20 cellular contexts compared by ENCODE assay signal in the genomic region with DNA sequence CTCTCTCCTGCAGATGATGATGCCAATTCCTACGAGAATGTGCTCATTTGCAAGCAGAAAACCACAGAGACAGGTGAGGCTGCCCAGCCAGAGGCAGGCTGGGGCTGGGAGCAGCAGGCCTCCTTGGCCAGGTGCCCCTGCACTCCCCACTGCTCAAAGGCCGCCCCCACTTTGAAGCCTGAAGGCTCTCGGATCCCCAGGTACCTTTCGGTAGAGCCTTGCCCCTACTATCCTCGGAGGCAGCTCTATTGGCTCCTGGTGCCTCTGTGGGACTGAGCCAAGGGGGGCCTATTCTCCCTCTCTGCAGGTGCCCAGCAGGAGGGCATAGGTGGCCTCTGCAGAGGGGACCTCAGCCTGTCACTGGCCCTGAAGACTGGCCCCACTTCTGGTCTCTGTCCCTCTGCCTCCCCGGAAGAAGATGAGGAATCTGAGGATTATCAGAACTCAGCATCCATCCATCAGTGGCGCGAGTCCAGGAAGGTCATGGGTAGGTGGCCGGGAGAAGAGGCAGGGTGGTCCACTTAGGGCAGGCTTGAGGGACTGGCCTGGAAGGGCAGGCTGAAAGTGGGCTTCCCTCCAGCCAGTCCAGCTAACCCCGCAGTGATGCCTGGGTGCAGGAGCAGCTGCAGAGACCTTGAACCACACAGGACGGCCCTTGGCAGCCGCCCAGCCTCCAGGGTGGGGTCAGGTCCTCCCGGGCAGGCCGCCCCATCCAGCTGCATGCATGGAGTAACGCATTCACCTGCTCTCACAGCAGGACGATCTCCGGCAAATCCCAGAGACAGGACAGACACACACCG. TPM values are rescaled to one million over a fixed set of nuclear protein-coding genes. Genes with fewer than 3 reads are reported as not detected.
A peak's percentile ranks its signal among the peaks of the same experiment; 100 is the strongest.
DNase-seq lines count a peak whose midpoint lies in the region; ATAC-seq, FAIRE-seq and TF ChIP-seq lines count a peak whose summit lies in the region.
"Had no signal": no experiment of that assay in that cellular context is flagged by ENCODE, and none has a peak within 500 bp of the region (broad histone marks: within the 10 kb centered on the region; RNA-seq: fewer than 3 reads in every experiment).

No MANE protein-coding gene starts in this region.

- BruUV-seq in GM12878 (replicated peaks; lab: Mats Ljungman, UMichigan) = no TSS peak

- CTCF ChIA-PET in GM12878 (lab: Yijun Ruan, JAX) = interaction anchor here (1.3 kb wide), 1 partner anchor 18 kb away, joined by 7 read pairs; no protein-coding TSS in a partner anchor

- TF ChIP-seq EP300 in Ishikawa (IDR thresholded peaks at IDR 0.05; ENCODE audit: borderline replicate concordance) (no peak), GM12878 (IDR thresholded peaks at IDR 0.05; ENCODE audit: borderline replicate concordance in 1 of 2, control insufficient read depth in 1 of 2, low read depth in 2 of 2, low read length in 2 of 2) (no peak), ovary (IDR thresholded peaks at IDR 0.05) (no peak)

- no peak for FAIRE-seq in GM12878 (lab: Jason Lieb, UNC)

- DNase-seq in NCI-H146 (lab: John Stamatoyannopoulos, UW) = peak; percentile 65
- DNase-seq in NCI-H146 treated with DMSO at 0.1 percent for 48 hours (lab: John Stamatoyannopoulos, UW; ENCODE audit: unreplicated experiment) = no peak
- DNase-seq in GM12878 (ENCODE audit: low read depth, low spot score) = no peak
- peak; percentile 60 to 86 (median 76) for DNase-seq in ovary
- no peak for DNase-seq in LoVo (ENCODE audit: low spot score)
- DNase-seq in activated CD4-positive, alpha-beta T cell treated with anti-CD3 and anti-CD28 coated beads, Interleukin-2, amount 50 U/mL, for 48 hours = no peak
- DNase-seq: activated CD4-positive, alpha-beta T cell treated with anti-CD3 and anti-CD28 coated beads for 36 hours; activated T-cell treated with anti-CD3 and anti-CD28 coated beads, Interleukin-2, amount 50 U/mL, for 24 hours; endodermal cell; NCI-H1694; NCI-H69; T-helper 2 cell had no signal

- POLR2A ChIA-PET in GM12878 (lab: Charles Lee) = interaction anchor here (0.8 to 0.9 kb wide), 2 partner anchors 18 to 71 kb away, joined by 3 to 4 read pairs; no protein-coding TSS in a partner anchor

- ATAC-seq in GM12878 = no peak
- no peak for ATAC-seq in HG03175 (IDR thresholded peaks at IDR 0.05; ENCODE audit: unreplicated experiment)
- ATAC-seq: activated CD4-positive, alpha-beta T cell treated with anti-CD3 and anti-CD28 coated beads for 36 hours; HCT116; right cardiac atrium had no signal

- TF ChIP-seq CTCF in GM12878 (IDR thresholded peaks at IDR 0.05 in 2 of 3, conservative IDR thresholded peaks at IDR 0.05 in 1 of 3; ENCODE audit: control insufficient read depth in 2 of 3, extremely low read depth in 1 of 3, insufficient read depth in 1 of 3, low read depth in 3 of 3, low read length in 3 of 3) = no peak
- no peak for TF ChIP-seq CTCF in ovary (IDR thresholded peaks at IDR 0.05)

- intact Hi-C loops in GM12878 (cut with micrococcal nuclease; ENCODE audit: unreplicated experiment) (no loop called here), ovary (cut with DNase I) (loop anchor here in 1 of 4 donors (2.0 kb wide), 1 partner anchor 77 kb away; no protein-coding TSS in a partner anchor)

- H3K36me3 ChIP-seq in GM12878 (ENCODE audit: control insufficient read depth in 2 of 2, insufficient read depth in 2 of 2, low read length in 1 of 2) = peaks cover 30 to 39% of the 10 kb centered on the region in 2 experiments
- H3K36me3 ChIP-seq in ovary = no peaks in the 10 kb centered on the region
- H3K36me3 ChIP-seq: cardiac muscle cell had no signal

- TF ChIP-seq RAD21 in Ishikawa (IDR thresholded peaks at IDR 0.05; ENCODE audit: low read depth) (no peak), GM12878 (IDR thresholded peaks at IDR 0.05; ENCODE audit: insufficient read depth, low read depth, low read length) (no peak)

- TF ChIP-seq POLR2A in GM12878 (IDR thresholded peaks at IDR 0.05; ENCODE audit: low read depth, low read length) (no peak; the same call in 1 of the 2 replicates), ovary (IDR thresholded peaks at IDR 0.05) (no peak)

- in situ Hi-C loops in GM12878 (cut with MboI) = no loop called here

- RAD21 ChIA-PET in GM12878 (lab: Charles Lee; ENCODE audit: unreplicated experiment) = no interaction called here

- SMC1A ChIA-PET in GM12878 (lab: Charles Lee; ENCODE audit: uncharacterized antibody, unreplicated experiment) = interaction anchor here (0.7 to 1.4 kb wide), 3 partner anchors 12 to 50 kb away, joined by 3 read pairs; no protein-coding TSS in a partner anchor

- H3K9ac ChIP-seq in GM12878 (ENCODE audit: control insufficient read depth, insufficient read depth, low read length) = no peak overlapping the region
- H3K9ac ChIP-seq: KMS-11 had no signal

- no peak overlapping the region for H3K4me3 ChIP-seq in GM12878
- no peak overlapping the region for H3K4me3 ChIP-seq in ovary
- H3K4me3 ChIP-seq: cardiac muscle cell, lung, tibial nerve had no signal

- no peaks in the 10 kb centered on the region for H4K20me1 ChIP-seq in GM12878 (ENCODE audit: control insufficient read depth, insufficient read depth)

- H3K27me3 ChIP-seq in GM12878 (replicated peaks in 1 of 2; ENCODE audit: control insufficient read depth in 2 of 2, insufficient read depth in 2 of 2, low read length in 1 of 2) (no peaks in the 10 kb centered on the region), ovary (no peaks in the 10 kb centered on the region)
- H3K27me3 ChIP-seq: cardiac muscle cell, tibial nerve had no signal

- no peak overlapping the region for H2AFZ ChIP-seq in GM12878 (ENCODE audit: control insufficient read depth, low read depth, low read length)

- H3K9me3 ChIP-seq in GM12878 (replicated peaks; ENCODE audit: control insufficient read depth, insufficient read depth, low read length) (no peaks in the 10 kb centered on the region; the same call in 2 of the 3 replicates), ovary (no peaks in the 10 kb centered on the region)
- H3K9me3 ChIP-seq: tibial nerve had no signal

- WGBS in GM12878 (ENCODE audit: insufficient coverage, insufficient replicate concordance, low lambda C conversion rate, missing lambda C conversion rate) = 86% methylated on average over 18 of the region's 18 CpGs
- 35 to 52% (median 40%) methylated on average over 18 of the region's 18 CpGs for WGBS in ovary, 3 donors

- H3K79me2 ChIP-seq in GM12878 (ENCODE audit: control insufficient read depth, insufficient read depth, low read length) = peaks cover 6% of the 10 kb centered on the region

- no peak overlapping the region for H3K4me2 ChIP-seq in GM12878 (ENCODE audit: control insufficient read depth, insufficient read depth)
- H3K4me2 ChIP-seq: KMS-11 had no signal

- no peak overlapping the region for H3K27ac ChIP-seq in GM12878 (ENCODE audit: control insufficient read depth, insufficient read depth)
- H3K27ac ChIP-seq in ovary = no peak overlapping the region
- H3K27ac ChIP-seq: cardiac muscle cell, KMS-11, tibial nerve had no signal

- H3K4me1 ChIP-seq in GM12878 (ENCODE audit: control insufficient read depth, insufficient read depth, low read length) = peaks cover 14% of the 10 kb centered on the region
- peaks cover 5% of the 10 kb centered on the region for H3K4me1 ChIP-seq in ovary (ENCODE audit: insufficient read depth)
- H3K4me1 ChIP-seq: tibial nerve had no signal

RNA-seq across cellular contexts. Expression of a gene that starts 14.1 kb away (rescaled TPM):
- 220 and 226 TPM in 2 replicates for total RNA-seq in GM12878 (2013; cell fraction: nucleolus; rRNA removed)
- total RNA-seq in GM12878 (2014; rRNA removed) (205 and 218 TPM in 2 replicates), GM12878 (2014; rRNA removed; fragmentation: Illumina TruSeq; extraction: Trizol) (162 and 166 TPM in 2 replicates), GM12878 (2021) (217 TPM in 2 replicates), ovary (1 to 10 TPM; 2.6 to 7.9 (median 3.5) TPM)
- 90.0 TPM for polyA plus RNA-seq in GM12878 (2011; ENCODE audit: low read depth)
- polyA plus RNA-seq in GM12878 (2011; rRNA removed) (124 and 153 TPM in 2 replicates), GM12878 (2014; fragmentation: Illumina TruSeq; extraction: Trizol) (104 and 177 TPM in 2 replicates), GM12878 (2014; fragmentation: Nextera tagmentation; extraction: Ambion mirVana) (10 to 100 TPM; 33.4 to 48.7 TPM), GM12878 (2014; rRNA removed) (242 and 276 TPM in 2 replicates), GM12878 (2016; fragmentation: Nextera tagmentation; extraction: Ambion mirVana) (100 to 1,000 TPM; 195 to 218 TPM), ovary (1 to 10 TPM; 2.4 to 4.2 TPM)
- 144 and 171 TPM in 2 replicates for polyA plus RNA-seq in GM12878 (2011; cell fraction: cytosol; rRNA removed)
- polyA plus RNA-seq in GM12878 (2011; cell fraction: nucleus; rRNA removed) = 154 and 158 TPM in 2 replicates
- polyA plus RNA-seq in GM12878 (2012) = 148 and 154 TPM in 2 replicates
- polyA minus RNA-seq in GM12878 (2011; rRNA and poly(A)+ RNA removed) = 76.4 and 144 TPM in 2 replicates
- 40.3 and 41.0 TPM in 2 replicates for polyA minus RNA-seq in GM12878 (2011; cell fraction: cytosol; rRNA and poly(A)+ RNA removed)
- polyA minus RNA-seq in GM12878 (2011; cell fraction: nucleus; rRNA and poly(A)+ RNA removed) = 59.7 and 105 TPM in 2 replicates

RNA-seq across cellular contexts. Expression of a gene that starts 30.3 kb away (rescaled TPM):
- 17.6 and 17.8 TPM in 2 replicates for total RNA-seq in GM12878 (2013; cell fraction: nucleolus; rRNA removed)
- total RNA-seq in GM12878 (2014; rRNA removed) = 95.3 and 95.8 TPM in 2 replicates
- total RNA-seq in GM12878 (2014; rRNA removed; fragmentation: Illumina TruSeq; extraction: Trizol) = 87.5 and 91.9 TPM in 2 replicates
- 73.3 and 73.5 TPM in 2 replicates for total RNA-seq in GM12878 (2021)
- polyA plus RNA-seq in GM12878 (2011; ENCODE audit: low read depth) = 29.8 TPM
- 47.0 and 69.3 TPM in 2 replicates for polyA plus RNA-seq in GM12878 (2011; rRNA removed)
- 67.8 and 85.5 TPM in 2 replicates for polyA plus RNA-seq in GM12878 (2011; cell fraction: cytosol; rRNA removed)
- polyA plus RNA-seq in GM12878 (2011; cell fraction: nucleus; rRNA removed) = 18.8 and 27.6 TPM in 2 replicates
- polyA plus RNA-seq in GM12878 (2012) = 37.5 and 41.6 TPM in 2 replicates
- polyA plus RNA-seq in GM12878 (2014; fragmentation: Illumina TruSeq; extraction: Trizol) = 108 and 121 TPM in 2 replicates
- 10 to 100 TPM; 25.8 to 45.2 TPM for polyA plus RNA-seq in GM12878 (2014; fragmentation: Nextera tagmentation; extraction: Ambion mirVana)
- 89.9 and 92.7 TPM in 2 replicates for polyA plus RNA-seq in GM12878 (2014; rRNA removed)
- polyA plus RNA-seq in GM12878 (2016; fragmentation: Nextera tagmentation; extraction: Ambion mirVana) = 100 to 1,000 TPM; 135 to 145 TPM
- 85.6 and 92.8 TPM in 2 replicates for polyA minus RNA-seq in GM12878 (2011; rRNA and poly(A)+ RNA removed)
- 34.7 and 43.0 TPM in 2 replicates for polyA minus RNA-seq in GM12878 (2011; cell fraction: cytosol; rRNA and poly(A)+ RNA removed)
- polyA minus RNA-seq in GM12878 (2011; cell fraction: nucleus; rRNA and poly(A)+ RNA removed) = 12.7 and 23.5 TPM in 2 replicates
- 10 to 100 TPM in 6 of 7 donors, 1 to 10 TPM in 1; 6.4 to 20.3 (median 14.1) TPM for total RNA-seq in ovary
- polyA plus RNA-seq in ovary = 10 to 100 TPM; 20.3 to 23.7 TPM

RNA-seq across cellular contexts. Expression of a gene that starts 49.8 kb away (rescaled TPM):
- total RNA-seq in GM12878 (2013; cell fraction: nucleolus; rRNA removed) = 153 and 162 TPM in 2 replicates
- total RNA-seq in GM12878 (2014; rRNA removed) = 255 and 283 TPM in 2 replicates
- total RNA-seq in GM12878 (2014; rRNA removed; fragmentation: Illumina TruSeq; extraction: Trizol) = 241 and 253 TPM in 2 replicates
- 320 and 334 TPM in 2 replicates for total RNA-seq in GM12878 (2021)
- polyA plus RNA-seq in GM12878 (2011; ENCODE audit: low read depth) = 149 TPM
- polyA plus RNA-seq in GM12878 (2011; rRNA removed) = 402 and 443 TPM in 2 replicates
- 430 and 438 TPM in 2 replicates for polyA plus RNA-seq in GM12878 (2011; cell fraction: cytosol; rRNA removed)
- polyA plus RNA-seq in GM12878 (2011; cell fraction: nucleus; rRNA removed) = 255 and 292 TPM in 2 replicates
- 267 and 268 TPM in 2 replicates for polyA plus RNA-seq in GM12878 (2012)
- 162 and 253 TPM in 2 replicates for polyA plus RNA-seq in GM12878 (2014; fragmentation: Illumina TruSeq; extraction: Trizol)
- polyA plus RNA-seq in GM12878 (2014; fragmentation: Nextera tagmentation; extraction: Ambion mirVana) = 10 to 100 TPM in 1 of 2 experiments, 1 to 10 TPM in 1; 9.9 to 23.8 TPM
- polyA plus RNA-seq in GM12878 (2014; rRNA removed) = 330 and 336 TPM in 2 replicates
- 100 to 1,000 TPM; 262 to 286 TPM for polyA plus RNA-seq in GM12878 (2016; fragmentation: Nextera tagmentation; extraction: Ambion mirVana)
- 256 and 304 TPM in 2 replicates for polyA minus RNA-seq in GM12878 (2011; rRNA and poly(A)+ RNA removed)
- polyA minus RNA-seq in GM12878 (2011; cell fraction: cytosol; rRNA and poly(A)+ RNA removed) = 121 and 139 TPM in 2 replicates
- 67.6 and 79.7 TPM in 2 replicates for polyA minus RNA-seq in GM12878 (2011; cell fraction: nucleus; rRNA and poly(A)+ RNA removed)
- total RNA-seq in ovary = 100 to 1,000 TPM; 151 to 301 (median 273) TPM
- 100 to 1,000 TPM; 221 to 222 TPM for polyA plus RNA-seq in ovary

Comparison
In these comparisons a context has a peak if more than half of its experiments do, and no peak if none do; other contexts are left out.
1. DNase-seq: peak in NCI-H146 (single experiment) and ovary (5 of 5); none in NCI-H146 treated with DMSO at 0.1 percent for 48 hours (single experiment), GM12878 (single experiment), LoVo (single experiment) and activated CD4-positive, alpha-beta T cell treated with anti-CD3 and anti-CD28 coated beads, Interleukin-2, amount 50 U/mL, for 48 hours (0 of 2).
2. RNA of a gene that starts 14.1 kb away (total RNA-seq): 162 to 226 TPM in GM12878; 2.6 to 7.9 TPM in ovary; every median in the first group is over 10 times any median in the second.